ENCODE assay signal across 19 cellular contexts in genomic region chr1:3418600-3418999, GRCh38. TPM values are rescaled to one million over a fixed set of nuclear protein-coding genes. Genes with fewer than 3 reads are reported as not detected.
DNase-seq lines count a peak whose midpoint lies in the region; ATAC-seq and TF ChIP-seq lines count a peak whose summit lies in the region.
"Had no signal": no experiment of that assay in that cellular context is flagged by ENCODE, and none has a peak within 500 bp of the region (broad histone marks: within the 10 kb centered on the region; RNA-seq: fewer than 3 reads in every experiment).

No MANE protein-coding gene starts in this region.

- H2AFZ ChIP-seq in hepatocyte (no peak overlapping the region), neuronal stem cell (ENCODE audit: low read length) (no peak overlapping the region)

- H3K79me1 ChIP-seq in neuronal stem cell (ENCODE audit: low read depth, low read length) = peaks cover 4% of the 10 kb centered on the region

- no peak for ATAC-seq in HG03095 (IDR thresholded peaks at IDR 0.05; ENCODE audit: unreplicated experiment)
- no peak for ATAC-seq in GM18867 (IDR thresholded peaks at IDR 0.05; ENCODE audit: unreplicated experiment)
- ATAC-seq: A549; CD8-positive, alpha-beta T cell had no signal

- no peaks in the 10 kb centered on the region for H4K20me1 ChIP-seq in hepatocyte (ENCODE audit: insufficient read depth, poor library complexity, severe bottlenecking)

- no peaks in the 10 kb centered on the region for H3K9me2 ChIP-seq in hepatocyte (replicated peaks; ENCODE audit: insufficient read depth)

- H3K14ac ChIP-seq in neuronal stem cell (ENCODE audit: low read length) = no peak overlapping the region

- TF ChIP-seq EP300 in tibial nerve (IDR thresholded peaks at IDR 0.05) = no peak

- H3K4ac ChIP-seq in neuronal stem cell (ENCODE audit: low read length) = no peak overlapping the region

- H3K27me3 ChIP-seq in hepatocyte = no peaks in the 10 kb centered on the region
- peaks cover 0 to 28% (median 0%) of the 10 kb centered on the region in 3 experiments for H3K27me3 ChIP-seq in neuronal stem cell (ENCODE audit: control insufficient read depth in 3 of 3, insufficient read depth in 3 of 3, low read depth in 1 of 3, low read length in 3 of 3)
- H3K27me3 ChIP-seq in tibial nerve = no peaks in the 10 kb centered on the region

- DNase-seq in hepatocyte (ENCODE audit: low spot score) = no peak
- no peak for DNase-seq in neuronal stem cell (ENCODE audit: low spot score)
- DNase-seq in tibial nerve (ENCODE audit: low spot score in 2 of 2) = no peak
- DNase-seq in DMS53 treated with DMSO at 0.1 percent for 48 hours (lab: John Stamatoyannopoulos, UW; ENCODE audit: unreplicated experiment) = no peak
- DNase-seq: AML-193; Caco-2; Calu3; CD4-positive, alpha-beta T cell; CD8-positive, alpha-beta T cell; DMS79; DND-41; GF-D8 had no signal

- H3K18ac ChIP-seq in neuronal stem cell (ENCODE audit: low read length) = peak overlapping the region; percentile 11

- H3K27ac ChIP-seq in HEK293 (ENCODE audit: extremely low read depth, low read depth, low read length) (peak overlapping the region; percentile 96), hepatocyte (peak overlapping the region; percentile 90), neuronal stem cell (replicated peaks; ENCODE audit: low read length) (no peak overlapping the region), tibial nerve (peak overlapping the region in 3 of 4 donors; percentile 34 to 73 (median 66))
- H3K27ac ChIP-seq: 22Rv1; A549; BLaER1 treated with 17β-estradiol and CSF1 and Interleukin-3, amounts not matched to agents 10 nM and 100 nM; C4-2B had no signal

- H4K91ac ChIP-seq in neuronal stem cell (ENCODE audit: low read depth, low read length, poor library complexity) = no peak overlapping the region

- no peak overlapping the region for H3K4me3 ChIP-seq in HEK293 (ENCODE audit: low read depth, low read length)
- H3K4me3 ChIP-seq in hepatocyte = no peak overlapping the region
- H3K4me3 ChIP-seq in neuronal stem cell (ENCODE audit: low read length in 2 of 2) = no peak overlapping the region
- no peak overlapping the region for H3K4me3 ChIP-seq in tibial nerve
- H3K4me3 ChIP-seq: A549; BLaER1 treated with 17β-estradiol and CSF1 and Interleukin-3, amounts not matched to agents 10 nM and 100 nM had no signal

- no peak overlapping the region for H2BK12ac ChIP-seq in neuronal stem cell (ENCODE audit: low read length)

- no peak overlapping the region for H2AK5ac ChIP-seq in neuronal stem cell (ENCODE audit: low read depth, low read length)

- no peak for TF ChIP-seq POLR2A in tibial nerve (IDR thresholded peaks at IDR 0.05)

- WGBS in hepatocyte (ENCODE audit: low lambda C conversion rate, missing lambda C conversion rate) = 94% methylated on average over 2 of the region's 8 CpGs
- no CpG with 5 or more reads among the region's 8 CpGs for WGBS in neuronal stem cell (ENCODE audit: extremely low coverage in 2 of 2, insufficient read length in 2 of 2, insufficient replicate concordance in 1 of 2), 2 donors
- WGBS in tibial nerve, 2 donors = 83 to 96% methylated on average over 7 to 8 of the region's 8 CpGs

- TF ChIP-seq CTCF in HEK293 (tag by site-specific recombination; IDR thresholded peaks at IDR 0.05) = no peak
- TF ChIP-seq CTCF in hepatocyte (IDR thresholded peaks at IDR 0.05; ENCODE audit: poor library complexity) = no peak
- TF ChIP-seq CTCF in tibial nerve (IDR thresholded peaks at IDR 0.05) = no peak

- no peak overlapping the region for H4K8ac ChIP-seq in neuronal stem cell (ENCODE audit: low read depth, low read length)

- H3K9ac ChIP-seq in neuronal stem cell (ENCODE audit: low read depth, low read length, poor library complexity) = peak overlapping the region; percentile 35
- H3K9ac ChIP-seq: BLaER1 treated with 17β-estradiol and CSF1 and Interleukin-3, amounts not matched to agents 10 nM and 100 nM had no signal

- POLR2A ChIA-PET in HEK293 (lab: Yijun Ruan, JAX) = interaction anchor here (1.6 kb wide), 1 partner anchor 16 kb away, joined by 4 read pairs; no protein-coding TSS in a partner anchor

- CTCF ChIA-PET in HEK293 (lab: Yijun Ruan, JAX) = no interaction called here

- H3K4me1 ChIP-seq in HEK293 (ENCODE audit: control insufficient read depth, insufficient read depth, low read length) = peaks cover 20% of the 10 kb centered on the region
- peaks cover 9% of the 10 kb centered on the region for H3K4me1 ChIP-seq in hepatocyte (ENCODE audit: insufficient read depth)
- peaks cover 0 to 3% of the 10 kb centered on the region in 2 donors for H3K4me1 ChIP-seq in neuronal stem cell (ENCODE audit: control insufficient read depth in 2 of 2, insufficient read depth in 1 of 2, low read depth in 1 of 2, low read length in 2 of 2)
- H3K4me1 ChIP-seq in tibial nerve = peaks cover 0 to 54% (median 13%) of the 10 kb centered on the region in 4 donors
- H3K4me1 ChIP-seq: Caco-2 had no signal

- peak overlapping the region; percentile 80 for H3K23ac ChIP-seq in neuronal stem cell (ENCODE audit: low read depth, low read length, poor library complexity)

- H2BK5ac ChIP-seq in neuronal stem cell (ENCODE audit: low read length) = peak overlapping the region; percentile 32

- H3K36me3 ChIP-seq in HEK293 (ENCODE audit: control insufficient read depth in 2 of 2, insufficient read depth in 1 of 2, low read length in 2 of 2) (peaks cover 0 to 27% of the 10 kb centered on the region in 2 experiments; a peak in 1 of 3 replicates), hepatocyte (replicated peaks; ENCODE audit: insufficient read depth, low read depth) (no peaks in the 10 kb centered on the region), neuronal stem cell (replicated peaks in 1 of 2; ENCODE audit: control insufficient read depth in 2 of 2, insufficient read depth in 2 of 2, low read length in 2 of 2) (no peaks in the 10 kb centered on the region), tibial nerve (peaks cover 0 to 27% (median 0%) of the 10 kb centered on the region in 3 donors)
- H3K36me3 ChIP-seq: BLaER1 treated with 17β-estradiol and CSF1 and Interleukin-3, amounts not matched to agents 10 nM and 100 nM had no signal

- no peak overlapping the region for H2BK120ac ChIP-seq in neuronal stem cell (ENCODE audit: low read depth, low read length)

- peak overlapping the region; percentile 51 for H3K4me2 ChIP-seq in hepatocyte
- no peak overlapping the region for H3K4me2 ChIP-seq in neuronal stem cell (ENCODE audit: insufficient read depth, low read length, poor library complexity, severe bottlenecking)
- H3K4me2 ChIP-seq: A549; BLaER1 treated with 17β-estradiol and CSF1 and Interleukin-3, amounts not matched to agents 10 nM and 100 nM had no signal

- H3K79me2 ChIP-seq in hepatocyte = no peaks in the 10 kb centered on the region

- no peak overlapping the region for H2BK15ac ChIP-seq in neuronal stem cell (ENCODE audit: low read length)

- no peaks in the 10 kb centered on the region for H3K9me3 ChIP-seq in HEK293 (ENCODE audit: control insufficient read depth, insufficient read depth, low read depth, low read length)
- no peaks in the 10 kb centered on the region for H3K9me3 ChIP-seq in hepatocyte (ENCODE audit: low read depth)
- peaks cover 8 to 13% of the 10 kb centered on the region in 2 donors for H3K9me3 ChIP-seq in neuronal stem cell (replicated peaks in 1 of 2; ENCODE audit: control insufficient read depth in 2 of 2, insufficient read depth in 1 of 2, low read depth in 1 of 2, low read length in 2 of 2)
- H3K9me3 ChIP-seq in tibial nerve = peaks cover 0 to 13% (median 0%) of the 10 kb centered on the region in 4 donors
- H3K9me3 ChIP-seq: Caco-2 had no signal

TF ChIP-seq in HEK293, 187 proteins besides CTCF, POLR2A, EP300 and RAD21 (continues in another document):
- TF ChIP-seq EGR2 (tag by site-specific recombination; IDR thresholded peaks at IDR 0.05; ENCODE audit: low read depth) (peak; percentile 37; the same call in 1 of the 2 replicates), KLF1 (tag by site-specific recombination; IDR thresholded peaks at IDR 0.05) (no peak), ZNF768 (tag by site-specific recombination; IDR thresholded peaks at IDR 0.05) (no peak), ZFHX2 (tag by site-specific recombination; conservative IDR thresholded peaks at IDR 0.05) (0 out of 2 replicates have a peak, but pooled peaks have one; percentile 35), ZNF184 (tag by site-specific recombination; IDR thresholded peaks at IDR 0.05) (no peak), KLF9 (tag by site-specific recombination; IDR thresholded peaks at IDR 0.05; ENCODE audit: low read depth) (0 out of 2 replicates have a peak, but pooled peaks have one; percentile 26), ZNF549 (tag by site-specific recombination; IDR thresholded peaks at IDR 0.05) (no peak), ZBTB8A (tag by site-specific recombination; IDR thresholded peaks at IDR 0.05) (no peak), GLIS1 (tag by site-specific recombination; IDR thresholded peaks at IDR 0.05) (no peak), ZNF658 (tag by site-specific recombination; IDR thresholded peaks at IDR 0.05) (no peak), SALL2 (tag by site-specific recombination; IDR thresholded peaks at IDR 0.05; ENCODE audit: borderline replicate concordance) (no peak)
- TF ChIP-seq, protein P1, sequence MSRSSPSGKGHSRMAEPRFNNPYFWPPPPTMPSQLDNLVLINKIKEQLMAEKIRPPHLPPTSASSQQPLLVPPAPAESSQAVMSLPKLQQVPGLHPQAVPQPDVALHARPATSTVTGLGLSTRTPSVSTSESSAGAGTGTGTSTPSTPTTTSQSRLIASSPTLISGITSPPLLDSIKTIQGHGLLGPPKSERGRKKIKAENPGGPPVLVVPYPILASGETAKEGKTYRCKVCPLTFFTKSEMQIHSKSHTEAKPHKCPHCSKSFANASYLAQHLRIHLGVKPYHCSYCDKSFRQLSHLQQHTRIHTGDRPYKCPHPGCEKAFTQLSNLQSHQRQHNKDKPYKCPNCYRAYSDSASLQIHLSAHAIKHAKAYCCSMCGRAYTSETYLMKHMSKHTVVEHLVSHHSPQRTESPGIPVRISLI (tag by site-specific recombination; IDR thresholded peaks at IDR 0.05) = no peak

RNA-seq across cellular contexts. Expression of gene ARHGEF16, which starts 35.9 kb away (rescaled TPM):
- total RNA-seq in hepatocyte (21.5 and 24.8 TPM in 2 replicates), tibial nerve (10 to 100 TPM; 10.0 to 19.2 (median 17.1) TPM)
- polyA plus RNA-seq in hepatocyte = 32.3 and 36.2 TPM in 2 replicates
- 1.5 TPM for polyA plus RNA-seq in neuronal stem cell (2013, experiment 1 of 2)
- 1.4 TPM for polyA plus RNA-seq in neuronal stem cell (2013, experiment 2 of 2)
- total RNA-seq: CD8-positive, alpha-beta T cell had no signal
